1 cellular context compared by ENCODE assay signal in the genomic region with DNA sequence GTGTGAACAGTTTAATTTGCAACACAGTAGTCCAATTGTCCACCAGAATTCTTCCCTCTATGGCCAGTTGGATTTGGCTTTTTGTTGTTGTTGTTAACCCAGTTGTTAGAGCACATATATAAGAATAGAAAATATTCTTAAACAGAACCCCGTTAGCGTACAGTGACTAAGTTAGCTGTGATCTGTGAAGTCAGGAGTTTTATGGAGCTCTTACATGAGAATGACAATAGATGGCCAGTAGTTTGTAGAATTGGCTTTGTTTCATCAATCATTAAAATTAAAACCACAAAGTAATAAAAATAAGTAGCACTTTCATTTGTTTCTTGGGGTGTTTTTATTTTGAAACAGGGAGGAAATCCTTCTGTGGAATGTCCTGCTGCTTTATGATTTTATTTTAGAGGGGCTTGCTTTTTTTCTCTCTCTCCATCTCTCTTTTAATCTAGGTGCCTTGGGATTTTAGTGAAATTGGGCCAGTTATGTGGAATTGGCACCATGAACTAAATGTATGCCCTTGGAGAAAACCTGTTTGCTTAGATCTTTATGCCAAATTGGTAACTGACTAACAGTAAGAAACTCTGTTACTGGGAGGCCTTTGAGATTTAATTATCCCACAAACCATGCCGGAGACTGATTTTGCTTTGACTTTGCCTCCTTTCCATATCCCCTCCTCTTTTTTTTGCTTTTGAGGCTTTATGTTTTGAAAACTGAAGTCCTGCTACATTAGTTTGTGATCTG.
TF ChIP-seq lines count a peak whose summit lies in the region.

No MANE protein-coding gene starts in this region.

TF ChIP-seq in HEK293, 187 proteins besides CTCF, POLR2A, EP300 and RAD21 (continued from another document):
- TF ChIP-seq GLI4 (tag by site-specific recombination; IDR thresholded peaks at IDR 0.05), result no peak
- TF ChIP-seq ZNF530 (tag by site-specific recombination; IDR thresholded peaks at IDR 0.05; ENCODE audit: low read depth), result no peak
- TF ChIP-seq ZNF701 (tag by site-specific recombination; IDR thresholded peaks at IDR 0.05), result no peak
- TF ChIP-seq, protein P1, sequence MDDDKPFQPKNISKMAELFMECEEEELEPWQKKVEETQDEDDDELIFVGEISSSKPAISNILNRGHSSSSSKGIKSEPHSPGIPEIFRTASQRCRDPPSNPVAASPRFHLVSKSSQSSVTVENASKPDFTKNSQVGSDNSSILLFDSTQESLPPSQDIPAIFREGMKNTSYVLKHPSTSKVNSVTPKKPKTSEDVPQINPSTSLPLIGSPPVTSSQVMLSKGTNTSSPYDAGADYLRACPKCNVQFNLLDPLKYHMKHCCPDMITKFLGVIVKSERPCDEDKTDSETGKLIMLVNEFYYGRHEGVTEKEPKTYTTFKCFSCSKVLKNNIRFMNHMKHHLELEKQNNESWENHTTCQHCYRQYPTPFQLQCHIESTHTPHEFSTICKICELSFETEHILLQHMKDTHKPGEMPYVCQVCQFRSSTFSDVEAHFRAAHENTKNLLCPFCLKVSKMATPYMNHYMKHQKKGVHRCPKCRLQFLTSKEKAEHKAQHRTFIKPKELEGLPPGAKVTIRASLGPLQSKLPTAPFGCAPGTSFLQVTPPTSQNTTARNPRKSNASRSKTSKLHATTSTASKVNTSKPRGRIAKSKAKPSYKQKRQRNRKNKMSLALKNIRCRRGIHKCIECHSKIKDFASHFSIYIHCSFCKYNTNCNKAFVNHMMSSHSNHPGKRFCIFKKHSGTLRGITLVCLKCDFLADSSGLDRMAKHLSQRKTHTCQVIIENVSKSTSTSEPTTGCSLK (tag by site-specific recombination; IDR thresholded peaks at IDR 0.05), result no peak
- TF ChIP-seq, protein P2, sequence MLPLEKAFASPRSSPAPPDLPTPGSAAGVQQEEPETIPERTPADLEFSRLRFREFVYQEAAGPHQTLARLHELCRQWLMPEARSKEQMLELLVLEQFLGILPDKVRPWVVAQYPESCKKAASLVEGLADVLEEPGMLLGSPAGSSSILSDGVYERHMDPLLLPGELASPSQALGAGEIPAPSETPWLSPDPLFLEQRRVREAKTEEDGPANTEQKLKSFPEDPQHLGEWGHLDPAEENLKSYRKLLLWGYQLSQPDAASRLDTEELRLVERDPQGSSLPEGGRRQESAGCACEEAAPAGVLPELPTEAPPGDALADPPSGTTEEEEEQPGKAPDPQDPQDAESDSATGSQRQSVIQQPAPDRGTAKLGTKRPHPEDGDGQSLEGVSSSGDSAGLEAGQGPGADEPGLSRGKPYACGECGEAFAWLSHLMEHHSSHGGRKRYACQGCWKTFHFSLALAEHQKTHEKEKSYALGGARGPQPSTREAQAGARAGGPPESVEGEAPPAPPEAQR (tag by site-specific recombination; IDR thresholded peaks at IDR 0.05), result no peak
- TF ChIP-seq ZNF292 (tag by site-specific recombination; IDR thresholded peaks at IDR 0.05; ENCODE audit: borderline replicate concordance, low read depth), result no peak
- TF ChIP-seq, protein P3, sequence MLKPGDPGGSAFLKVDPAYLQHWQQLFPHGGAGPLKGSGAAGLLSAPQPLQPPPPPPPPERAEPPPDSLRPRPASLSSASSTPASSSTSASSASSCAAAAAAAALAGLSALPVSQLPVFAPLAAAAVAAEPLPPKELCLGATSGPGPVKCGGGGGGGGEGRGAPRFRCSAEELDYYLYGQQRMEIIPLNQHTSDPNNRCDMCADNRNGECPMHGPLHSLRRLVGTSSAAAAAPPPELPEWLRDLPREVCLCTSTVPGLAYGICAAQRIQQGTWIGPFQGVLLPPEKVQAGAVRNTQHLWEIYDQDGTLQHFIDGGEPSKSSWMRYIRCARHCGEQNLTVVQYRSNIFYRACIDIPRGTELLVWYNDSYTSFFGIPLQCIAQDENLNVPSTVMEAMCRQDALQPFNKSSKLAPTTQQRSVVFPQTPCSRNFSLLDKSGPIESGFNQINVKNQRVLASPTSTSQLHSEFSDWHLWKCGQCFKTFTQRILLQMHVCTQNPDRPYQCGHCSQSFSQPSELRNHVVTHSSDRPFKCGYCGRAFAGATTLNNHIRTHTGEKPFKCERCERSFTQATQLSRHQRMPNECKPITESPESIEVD (tag by site-specific recombination; IDR thresholded peaks at IDR 0.05), result peak; percentile 68
- no peak for TF ChIP-seq ZNF529 (tag by site-specific recombination; IDR thresholded peaks at IDR 0.05; ENCODE audit: insufficient replicate concordance)
- peak; percentile 30; the same call in 1 of the 2 replicates for TF ChIP-seq ZNF596 (tag by site-specific recombination; IDR thresholded peaks at IDR 0.05)
- TF ChIP-seq ZNF19 (tag by site-specific recombination; IDR thresholded peaks at IDR 0.05; ENCODE audit: low read depth), result no peak
- no peak for TF ChIP-seq ZNF629 (tag by site-specific recombination; IDR thresholded peaks at IDR 0.05)
- TF ChIP-seq SP3 (tag by site-specific recombination; IDR thresholded peaks at IDR 0.05), result no peak
- TF ChIP-seq, protein P4, sequence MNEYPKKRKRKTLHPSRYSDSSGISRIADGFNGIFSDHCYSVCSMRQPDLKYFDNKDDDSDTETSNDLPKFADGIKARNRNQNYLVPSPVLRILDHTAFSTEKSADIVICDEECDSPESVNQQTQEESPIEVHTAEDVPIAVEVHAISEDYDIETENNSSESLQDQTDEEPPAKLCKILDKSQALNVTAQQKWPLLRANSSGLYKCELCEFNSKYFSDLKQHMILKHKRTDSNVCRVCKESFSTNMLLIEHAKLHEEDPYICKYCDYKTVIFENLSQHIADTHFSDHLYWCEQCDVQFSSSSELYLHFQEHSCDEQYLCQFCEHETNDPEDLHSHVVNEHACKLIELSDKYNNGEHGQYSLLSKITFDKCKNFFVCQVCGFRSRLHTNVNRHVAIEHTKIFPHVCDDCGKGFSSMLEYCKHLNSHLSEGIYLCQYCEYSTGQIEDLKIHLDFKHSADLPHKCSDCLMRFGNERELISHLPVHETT (tag by site-specific recombination; IDR thresholded peaks at IDR 0.05), result no peak
- no peak for TF ChIP-seq ZNF132 (tag by site-specific recombination; IDR thresholded peaks at IDR 0.05; ENCODE audit: borderline replicate concordance)
- TF ChIP-seq ZNF146 (tag by site-specific recombination; IDR thresholded peaks at IDR 0.05), result no peak
- TF ChIP-seq GLIS2 (tag by site-specific recombination; IDR thresholded peaks at IDR 0.05), result no peak
- no peak for TF ChIP-seq ZNF510 (tag by site-specific recombination; IDR thresholded peaks at IDR 0.05; ENCODE audit: insufficient replicate concordance)
- TF ChIP-seq ZFP69B (tag by site-specific recombination; IDR thresholded peaks at IDR 0.05), result no peak
- TF ChIP-seq, protein P5, sequence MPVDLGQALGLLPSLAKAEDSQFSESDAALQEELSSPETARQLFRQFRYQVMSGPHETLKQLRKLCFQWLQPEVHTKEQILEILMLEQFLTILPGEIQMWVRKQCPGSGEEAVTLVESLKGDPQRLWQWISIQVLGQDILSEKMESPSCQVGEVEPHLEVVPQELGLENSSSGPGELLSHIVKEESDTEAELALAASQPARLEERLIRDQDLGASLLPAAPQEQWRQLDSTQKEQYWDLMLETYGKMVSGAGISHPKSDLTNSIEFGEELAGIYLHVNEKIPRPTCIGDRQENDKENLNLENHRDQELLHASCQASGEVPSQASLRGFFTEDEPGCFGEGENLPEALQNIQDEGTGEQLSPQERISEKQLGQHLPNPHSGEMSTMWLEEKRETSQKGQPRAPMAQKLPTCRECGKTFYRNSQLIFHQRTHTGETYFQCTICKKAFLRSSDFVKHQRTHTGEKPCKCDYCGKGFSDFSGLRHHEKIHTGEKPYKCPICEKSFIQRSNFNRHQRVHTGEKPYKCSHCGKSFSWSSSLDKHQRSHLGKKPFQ (tag by site-specific recombination; IDR thresholded peaks at IDR 0.05), result no peak
- no peak; the same call in 1 of the 2 replicates for TF ChIP-seq ZNF585B (tag by site-specific recombination; IDR thresholded peaks at IDR 0.05)
- TF ChIP-seq, protein P6, sequence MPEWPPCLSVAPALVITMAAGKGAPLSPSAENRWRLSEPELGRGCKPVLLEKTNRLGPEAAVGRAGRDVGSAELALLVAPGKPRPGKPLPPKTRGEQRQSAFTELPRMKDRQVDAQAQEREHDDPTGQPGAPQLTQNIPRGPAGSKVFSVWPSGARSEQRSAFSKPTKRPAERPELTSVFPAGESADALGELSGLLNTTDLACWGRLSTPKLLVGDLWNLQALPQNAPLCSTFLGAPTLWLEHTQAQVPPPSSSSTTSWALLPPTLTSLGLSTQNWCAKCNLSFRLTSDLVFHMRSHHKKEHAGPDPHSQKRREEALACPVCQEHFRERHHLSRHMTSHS (tag by site-specific recombination; IDR thresholded peaks at IDR 0.05), result no peak
